Comparison of ENCODE assay signal across 13 cellular contexts in the genomic region with DNA sequence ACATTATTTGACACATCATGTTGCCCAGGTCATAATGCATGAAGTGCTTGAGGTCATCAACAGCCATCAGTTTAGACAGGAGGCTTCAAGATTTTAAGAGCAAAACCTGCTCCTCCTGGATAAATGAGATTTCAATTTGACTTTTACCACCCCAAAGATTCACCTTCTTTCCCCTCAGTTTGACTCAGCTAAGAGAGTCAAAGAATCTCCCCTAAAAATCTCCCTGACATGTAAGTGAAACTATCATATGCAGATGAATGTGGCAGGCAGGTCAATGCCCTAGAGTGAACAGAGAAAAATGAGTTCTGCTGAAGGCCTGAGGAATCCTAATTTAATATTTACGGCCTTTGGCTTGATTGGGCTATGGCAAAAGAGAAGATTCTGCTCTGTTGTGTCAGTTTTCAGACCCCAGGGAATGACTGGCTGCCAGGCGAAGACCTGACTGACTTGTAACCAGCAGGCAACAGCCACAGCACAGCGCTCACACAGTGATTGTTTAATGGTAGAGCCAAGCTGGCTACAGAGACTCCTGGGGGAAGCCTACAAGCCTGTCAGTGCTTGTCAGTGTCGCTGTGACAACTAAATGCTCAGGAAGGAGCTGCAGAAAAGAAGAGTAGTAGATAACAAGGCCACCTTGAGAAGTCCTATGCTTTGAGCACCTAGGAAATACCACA.
"Had no signal": no experiment of that assay in that cellular context is flagged by ENCODE, and none has a peak within 500 bp of the region (broad histone marks: within the 10 kb centered on the region; RNA-seq: fewer than 3 reads in every experiment).

No MANE protein-coding gene starts in this region.

- ATAC-seq: body of pancreas; left lobe of liver; natural killer cell; stimulated activated naive CD8-positive, alpha-beta T cell treated with anti-CD3 and anti-CD28 coated beads, Interleukin-15, Interleukin-2, amounts not matched to agents 100 U/mL and 50 U/mL, for 24 hours; upper lobe of right lung had no signal

- H3K4me3 ChIP-seq: body of pancreas, suprapubic skin, upper lobe of right lung had no signal

- H3K27ac ChIP-seq: body of pancreas, suprapubic skin, upper lobe of right lung had no signal

- H3K4me1 ChIP-seq: body of pancreas, suprapubic skin, upper lobe of right lung had no signal

- H3K9me3 ChIP-seq: body of pancreas, suprapubic skin, upper lobe of right lung had no signal

- DNase-seq: activated CD4-positive, alpha-beta T cell treated with anti-CD3 and anti-CD28 coated beads, Interleukin-2, amount 50 U/mL, for 4 hours; activated CD4-positive, CD25-positive, alpha-beta regulatory T cell treated with anti-CD3 and anti-CD28 coated beads, Interleukin-2, amount 50 U/mL, for 72 hours; activated effector memory CD4-positive, alpha-beta T cell treated with Interleukin-2 at 50 U/mL for 16 hours; activated T-cell treated with anti-CD3 and anti-CD28 coated beads, Interleukin-2, amount 50 U/mL, for 24 hours; body of pancreas; cerebellar nuclear complex; dermis blood vessel endothelial cell; natural killer cell; stimulated activated CD4-positive, alpha-beta T cell treated with anti-CD3 and anti-CD28 coated beads, Interleukin-12 subunit alpha, Interleukin-12 subunit beta, amount 100 ng/mL, for 4 hours; stimulated activated naive CD8-positive, alpha-beta T cell treated with anti-CD3 and anti-CD28 coated beads, Interleukin-15, Interleukin-2, amounts not matched to agents 100 U/mL and 50 U/mL, for 24 hours; upper lobe of right lung had no signal

- H3K27me3 ChIP-seq: body of pancreas, suprapubic skin, upper lobe of right lung had no signal

- H3K36me3 ChIP-seq: suprapubic skin, upper lobe of right lung had no signal
